In the genomic region with DNA sequence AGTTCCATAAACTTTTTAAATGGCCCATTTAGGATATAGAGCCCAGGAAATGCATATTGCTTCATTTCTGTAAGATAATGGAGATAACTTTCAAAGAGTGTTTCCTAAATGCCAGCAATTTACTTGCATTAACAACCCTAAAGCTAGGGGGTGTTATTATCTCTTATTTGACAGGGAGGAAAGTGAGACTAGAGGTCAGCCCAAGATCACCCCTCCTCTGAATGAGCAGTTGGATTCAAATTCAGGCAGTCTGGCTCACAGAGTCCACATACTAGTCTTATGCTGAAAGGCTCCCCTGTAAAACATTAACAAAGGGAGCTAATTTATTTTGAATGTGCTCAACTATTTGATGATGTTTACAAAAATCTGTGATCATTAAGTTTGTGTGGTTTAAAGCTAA, we compare ENCODE assay signal across 18 cellular contexts. TPM values are rescaled to one million over a fixed set of nuclear protein-coding genes. Genes with fewer than 3 reads are reported as not detected.
A peak's percentile ranks its signal among the peaks of the same experiment; 100 is the strongest.
DNase-seq lines count a peak whose midpoint lies in the region; ATAC-seq and TF ChIP-seq lines count a peak whose summit lies in the region.
"Had no signal": no experiment of that assay in that cellular context is flagged by ENCODE, and none has a peak within 500 bp of the region (broad histone marks: within the 10 kb centered on the region; RNA-seq: fewer than 3 reads in every experiment).

No MANE protein-coding gene starts in this region.

- no peaks in the 10 kb centered on the region for H3K9me2 ChIP-seq in Karpas-422 (replicated peaks; ENCODE audit: insufficient read depth, low read length)

- H3K4me3 Mint-ChIP-seq in nephron: no peak overlapping the region
- H3K4me3 Mint-ChIP-seq: CD4-positive, alpha-beta memory T cell had no signal

- H2AFZ ChIP-seq in Karpas-422 (ENCODE audit: low read length): no peak overlapping the region

- H3K4me1 Mint-ChIP-seq in nephron: no peaks in the 10 kb centered on the region
- H3K4me1 Mint-ChIP-seq: CD4-positive, alpha-beta memory T cell had no signal

- H3K27ac Mint-ChIP-seq in nephron: peak overlapping the region in 2 of 3 experiments; percentile 0 to 9
- H3K27ac Mint-ChIP-seq: CD4-positive, alpha-beta memory T cell had no signal

- no peaks in the 10 kb centered on the region for H3K27me3 ChIP-seq in Karpas-422 (ENCODE audit: low read length)
- H3K27me3 ChIP-seq: BE2C had no signal

- intact Hi-C loops in left colon (cut with DNase I, micrococcal nuclease): no loop called here

- H3K36me3 ChIP-seq in Karpas-422 (ENCODE audit: insufficient read depth, low read length): no peaks in the 10 kb centered on the region
- H3K36me3 ChIP-seq: BE2C had no signal

- H3K9ac ChIP-seq in Karpas-422 (ENCODE audit: low read length): no peak overlapping the region

- no peaks in the 10 kb centered on the region for H3K36me3 Mint-ChIP-seq in nephron (ENCODE audit: low read depth)
- H3K36me3 Mint-ChIP-seq: CD4-positive, alpha-beta memory T cell had no signal

- no peak overlapping the region for H3K4me3 ChIP-seq in Karpas-422 (ENCODE audit: low read length)

- no peaks in the 10 kb centered on the region for H3K9me3 ChIP-seq in Karpas-422 (ENCODE audit: low read length)
- H3K9me3 ChIP-seq: BE2C had no signal

- ATAC-seq in HG02970 (IDR thresholded peaks at IDR 0.05; ENCODE audit: low FRiP score, unreplicated experiment) (no peak), left colon (no peak)
- ATAC-seq: Right ventricle myocardium inferior had no signal

- no peaks in the 10 kb centered on the region for H4K20me1 ChIP-seq in Karpas-422 (ENCODE audit: insufficient read depth, low read depth, low read length)

- in situ Hi-C loops in SK-MEL-5 (cut with HindIII; ENCODE audit: low pct_unique_long_range_greater_than_20kb, low sequenced_read_pairs): no loop called here

- no peaks in the 10 kb centered on the region for H3K9me3 Mint-ChIP-seq in nephron
- H3K9me3 Mint-ChIP-seq: CD4-positive, alpha-beta memory T cell had no signal

- no peak overlapping the region for H3K4me2 ChIP-seq in Karpas-422 (ENCODE audit: low read depth, low read length, poor library complexity, severe bottlenecking)

- no peaks in the 10 kb centered on the region for H3K4me1 ChIP-seq in Karpas-422 (ENCODE audit: low read length)
- H3K4me1 ChIP-seq: BE2C had no signal

- no peak for TF ChIP-seq CTCF in nephron (IDR thresholded peaks at IDR 0.05; ENCODE audit: unreplicated experiment in 3 of 3)

- peak; percentile 55 for DNase-seq in Karpas-422
- DNase-seq in SK-MEL-5 (ENCODE audit: low read depth, low spot score): peak; percentile 10
- peak; percentile 10 for DNase-seq in iPS-NIHi7 (ENCODE audit: extremely low spot score)
- DNase-seq in NCI-H1105 (lab: John Stamatoyannopoulos, UW): no peak
- no peak for DNase-seq in left colon
- DNase-seq: ACHN; BE2C; CD4-positive, alpha-beta memory T cell; DND-41; GDM1; GOT3; NCI-H1092; NCI-H1694; NCI-H345; NCI-H526 treated with DMSO at 0.1 percent for 48 hours had no signal

- H3K79me2 ChIP-seq in Karpas-422 (ENCODE audit: low read length): no peaks in the 10 kb centered on the region

- no peaks in the 10 kb centered on the region for H3K27me3 Mint-ChIP-seq in nephron (ENCODE audit: low read depth)
- H3K27me3 Mint-ChIP-seq: CD4-positive, alpha-beta memory T cell had no signal

- H3K27ac ChIP-seq in Karpas-422 (ENCODE audit: low read length): no peak overlapping the region

RNA-seq across cellular contexts. Expression of a gene that starts 49.9 kb away (rescaled TPM):
- total RNA-seq in Karpas-422 (2014; rRNA removed; shearing (Covaris generic); ENCODE audit: low replicate concordance): not detected in 2 replicates
- total RNA-seq in SK-MEL-5 (2014; rRNA removed; shearing (Covaris generic)): not detected in 2 replicates
- not detected in 2 replicates for polyA plus RNA-seq in SK-MEL-5 (2015; cell fraction: cytosol; rRNA removed)
- polyA plus RNA-seq in SK-MEL-5 (2015; cell fraction: nucleus; rRNA removed): not detected in 2 replicates
- not detected for total RNA-seq in left colon
- total RNA-seq: CD4-positive, alpha-beta memory T cell; Right ventricle myocardium inferior had no signal
- polyA plus RNA-seq: CD4-positive, alpha-beta memory T cell had no signal

Comparison
In these comparisons a context has a peak if more than half of its experiments do, and no peak if none do; other contexts are left out.
1. DNase-seq: peak in Karpas-422 (single experiment), SK-MEL-5 (single experiment) and iPS-NIHi7 (single experiment); none in NCI-H1105 (single experiment) and left colon (0 of 2).